ENCODE assay signal across 9 cellular contexts in genomic region chr3:127570520-127570919, GRCh38.
"Had no signal": no experiment of that assay in that cellular context is flagged by ENCODE, and none has a peak within 500 bp of the region (broad histone marks: within the 10 kb centered on the region; RNA-seq: fewer than 3 reads in every experiment).

No MANE protein-coding gene starts in this region.

- H3K4me2 ChIP-seq: GM23338 had no signal

- DNase-seq: H9, HCEC 1CT, IMR-90, KG1 had no signal

- FAIRE-seq: H1, H54, K562 had no signal

- H3K27ac ChIP-seq: HL-60 had no signal

- H3K4me3 ChIP-seq: GM23338, K562 had no signal

- ATAC-seq: GM23338, K562 had no signal
